In genomic region chr2:74292752-74293151, GRCh38 we compare ENCODE assay signal across 26 cellular contexts. TPM values are rescaled to one million over a fixed set of nuclear protein-coding genes. Genes with fewer than 3 reads are reported as not detected.
DNase-seq lines count a peak whose midpoint lies in the region; ATAC-seq and TF ChIP-seq lines count a peak whose summit lies in the region.
"Had no signal": no experiment of that assay in that cellular context is flagged by ENCODE, and none has a peak within 500 bp of the region (broad histone marks: within the 10 kb centered on the region; RNA-seq: fewer than 3 reads in every experiment).

No MANE protein-coding gene starts in this region.

- ATAC-seq in left lung (peak; percentile 51), GM21723 (IDR thresholded peaks at IDR 0.05; ENCODE audit: unreplicated experiment) (no peak)
- no peak for ATAC-seq in stimulated activated memory B cell treated with anti-CD40 and anti-IgM and Interleukin-4, amounts not matched to agents 10 μg/mL and 1 μg/mL and 100 μg/mL, for 72 hours
- ATAC-seq: activated naive CD4-positive, alpha-beta T cell treated with anti-CD3 and anti-CD28 coated beads, Interleukin-2, amount 50 U/mL, for 72 hours; mucosa of descending colon had no signal

- no peak overlapping the region for H3K4me3 ChIP-seq in left lung
- H3K4me3 ChIP-seq: mucosa of descending colon, spleen, tibial nerve had no signal

- peaks cover 15% of the 10 kb centered on the region for H3K36me3 Mint-ChIP-seq in stimulated activated memory B cell treated with anti-CD40 and anti-IgM and Interleukin-4, amounts not matched to agents 10 μg/mL and 1 μg/mL and 100 μg/mL, for 72 hours
- H3K36me3 Mint-ChIP-seq: activated naive CD4-positive, alpha-beta T cell treated with anti-CD3 and anti-CD28 coated beads, Interleukin-2, amount 50 U/mL, for 72 hours had no signal

- no peaks in the 10 kb centered on the region for H3K9me3 ChIP-seq in left lung
- H3K9me3 ChIP-seq: mucosa of descending colon, neutrophil, spleen, tibial nerve had no signal

- H3K4me1 Mint-ChIP-seq in stimulated activated memory B cell treated with anti-CD40 and anti-IgM and Interleukin-4, amounts not matched to agents 10 μg/mL and 1 μg/mL and 100 μg/mL, for 72 hours, result peaks cover 33% of the 10 kb centered on the region

- H3K36me3 ChIP-seq in left lung, result no peaks in the 10 kb centered on the region
- H3K36me3 ChIP-seq: neutrophil, spleen had no signal

- intact Hi-C loops in left lung (cut with DNase I), result no loop called here

- no peak for TF ChIP-seq CTCF in left lung (IDR thresholded peaks at IDR 0.05)

- peak overlapping the region; percentile 86 for H3K27ac Mint-ChIP-seq in stimulated activated memory B cell treated with anti-CD40 and anti-IgM and Interleukin-4, amounts not matched to agents 10 μg/mL and 1 μg/mL and 100 μg/mL, for 72 hours
- H3K27ac Mint-ChIP-seq: activated T-helper 1 cell treated with anti-CD3 and anti-CD28 coated beads, Interleukin-12 subunit alpha, Interleukin-12 subunit beta, Interleukin-2, Interleukin-4 antibody, amounts not matched to agents 30 ng/mL and 10 ng/mL and 1 ng/mL, durations not matched to agents 14 hours and 24 hours and 36 hours; stimulated activated naive CD8-positive, alpha-beta T cell treated with anti-CD3 and anti-CD28 coated beads, Interleukin-15, Interleukin-2, amounts not matched to agents 100 ng/mL and 50 ng/mL, for 24 hours had no signal

- no peak overlapping the region for H3K4me3 Mint-ChIP-seq in stimulated activated memory B cell treated with anti-CD40 and anti-IgM and Interleukin-4, amounts not matched to agents 10 μg/mL and 1 μg/mL and 100 μg/mL, for 72 hours
- H3K4me3 Mint-ChIP-seq: activated T-helper 1 cell treated with anti-CD3 and anti-CD28 coated beads, Interleukin-12 subunit alpha, Interleukin-12 subunit beta, Interleukin-2, Interleukin-4 antibody, amounts not matched to agents 30 ng/mL and 10 ng/mL and 1 ng/mL, durations not matched to agents 14 hours and 24 hours and 36 hours; B cell; immature natural killer cell; stimulated activated naive CD8-positive, alpha-beta T cell treated with anti-CD3 and anti-CD28 coated beads, Interleukin-15, Interleukin-2, amounts not matched to agents 100 ng/mL and 50 ng/mL, for 24 hours had no signal

- no peaks in the 10 kb centered on the region for H3K9me3 Mint-ChIP-seq in stimulated activated memory B cell treated with anti-CD40 and anti-IgM and Interleukin-4, amounts not matched to agents 10 μg/mL and 1 μg/mL and 100 μg/mL, for 72 hours
- H3K9me3 Mint-ChIP-seq: activated naive CD4-positive, alpha-beta T cell treated with anti-CD3 and anti-CD28 coated beads, Interleukin-2, amount 50 U/mL, for 72 hours; activated T-helper 1 cell treated with anti-CD3 and anti-CD28 coated beads, Interleukin-12 subunit alpha, Interleukin-12 subunit beta, Interleukin-2, Interleukin-4 antibody, amounts not matched to agents 30 ng/mL and 10 ng/mL and 1 ng/mL, durations not matched to agents 14 hours and 24 hours and 36 hours; immature natural killer cell; stimulated activated naive CD8-positive, alpha-beta T cell treated with anti-CD3 and anti-CD28 coated beads, Interleukin-15, Interleukin-2, amounts not matched to agents 100 ng/mL and 50 ng/mL, for 24 hours had no signal

- H3K27me3 Mint-ChIP-seq in stimulated activated memory B cell treated with anti-CD40 and anti-IgM and Interleukin-4, amounts not matched to agents 10 μg/mL and 1 μg/mL and 100 μg/mL, for 72 hours, result no peaks in the 10 kb centered on the region
- H3K27me3 Mint-ChIP-seq: B cell; stimulated activated naive CD8-positive, alpha-beta T cell treated with anti-CD3 and anti-CD28 coated beads, Interleukin-15, Interleukin-2, amounts not matched to agents 100 ng/mL and 50 ng/mL, for 24 hours had no signal

- peak overlapping the region; percentile 61 to 72 for H3K27ac ChIP-seq in left lung
- H3K27ac ChIP-seq: epithelial cell of prostate, neutrophil, spleen had no signal

- peak; percentile 17 for DNase-seq in SIG-M5 treated with dmso at 0.1 percent for 504 hours (lab: John Stamatoyannopoulos, UW; ENCODE audit: unreplicated experiment)
- DNase-seq in SIG-M5 (lab: John Stamatoyannopoulos, UW), result no peak
- DNase-seq in NCI-H146 treated with DMSO at 0.1 percent for 48 hours (lab: John Stamatoyannopoulos, UW; ENCODE audit: unreplicated experiment), result peak; percentile 19
- peak in 1 of 2 donors; percentile 12 for DNase-seq in left lung
- no peak for DNase-seq in NOMO-1 (lab: John Stamatoyannopoulos, UW; ENCODE audit: unreplicated experiment in 2 of 2)
- no peak for DNase-seq in stimulated activated CD4-positive, alpha-beta T cell treated with anti-CD3 and anti-CD28 coated beads, Interleukin-2, amount 100 ng/mL, for 48 hours
- DNase-seq: activated CD4-positive, CD25-positive, alpha-beta regulatory T cell treated with anti-CD3 and anti-CD28 coated beads, Interleukin-2, amount 50 U/mL, for 72 hours; aorta; immature natural killer cell; left ventricle myocardium superior; mucosa of descending colon; NCI-H1436; NCI-H2171; NCI-H526; OCI-M1; spleen; stimulated activated CD4-positive, alpha-beta T cell treated with anti-CD3 and anti-CD28 coated beads, Interleukin-4, amount 100 ng/mL, for 24 hours had no signal

- H3K4me1 ChIP-seq in left lung, result peaks cover 0 to 3% of the 10 kb centered on the region in 2 donors
- H3K4me1 ChIP-seq: tibial nerve had no signal

- no peaks in the 10 kb centered on the region for H3K27me3 ChIP-seq in left lung
- H3K27me3 ChIP-seq: neutrophil, spleen, tibial nerve had no signal

RNA-seq across cellular contexts. Expression of gene SLC4A5, which starts 50.5 kb away (rescaled TPM):
- 1 to 10 TPM; 2.0 to 8.2 TPM for total RNA-seq in left lung

Comparison
In these comparisons a context has a peak if more than half of its experiments do, and no peak if none do; other contexts are left out.
1. DNase-seq: peak in SIG-M5 treated with dmso at 0.1 percent for 504 hours (single experiment) and NCI-H146 treated with DMSO at 0.1 percent for 48 hours (single experiment); none in SIG-M5 (single experiment), NOMO-1 (0 of 2) and stimulated activated CD4-positive, alpha-beta T cell treated with anti-CD3 and anti-CD28 coated beads, Interleukin-2, amount 100 ng/mL, for 48 hours (0 of 2).